In the genomic region with DNA sequence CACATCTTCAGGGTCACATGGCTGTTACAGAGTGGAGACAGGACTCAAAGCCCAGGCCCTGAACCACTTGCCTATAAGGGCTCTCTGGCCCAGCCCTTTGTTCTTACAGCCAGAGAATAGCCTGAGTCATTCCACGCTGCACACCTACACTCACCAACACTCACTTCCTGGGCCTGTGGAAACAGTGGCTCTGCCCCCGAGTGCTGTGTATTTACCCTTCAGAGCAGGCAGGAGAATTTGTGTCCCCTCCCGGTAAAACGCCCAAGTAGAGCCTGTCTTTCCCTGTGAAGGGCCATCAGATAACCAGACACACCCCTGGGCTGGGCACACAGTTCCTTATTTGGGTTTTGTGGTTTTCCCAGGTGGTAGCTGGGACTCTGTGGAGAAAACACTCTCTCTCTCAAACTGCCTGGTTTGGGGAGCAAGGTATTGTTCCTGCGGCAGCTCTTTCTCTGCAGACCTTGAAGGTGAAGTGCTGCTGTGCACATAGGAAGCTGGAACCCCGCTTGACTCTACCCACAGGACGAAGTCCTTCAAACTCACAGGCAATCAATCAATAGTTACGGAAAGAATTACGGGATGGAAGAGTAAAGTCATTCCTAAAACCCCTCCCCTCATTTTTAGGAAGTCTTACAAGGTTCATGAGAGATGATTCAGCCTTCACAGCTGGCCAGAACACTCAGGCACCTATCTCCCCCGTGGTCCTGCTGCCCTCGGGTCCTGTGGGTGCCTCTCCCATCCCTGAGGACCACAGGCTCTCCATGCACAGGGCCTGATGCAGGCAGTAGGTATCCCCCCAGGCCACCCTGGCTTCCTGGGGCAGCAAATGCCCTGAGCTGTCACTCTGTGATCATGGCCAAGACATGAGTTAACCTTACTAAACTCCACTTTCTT, we compare ENCODE assay signal across 9 cellular contexts. TPM values are rescaled to one million over a fixed set of nuclear protein-coding genes. Genes with fewer than 3 reads are reported as not detected.
A peak's percentile ranks its signal among the peaks of the same experiment; 100 is the strongest.
DNase-seq lines count a peak whose midpoint lies in the region; ATAC-seq and TF ChIP-seq lines count a peak whose summit lies in the region.
"Had no signal": no experiment of that assay in that cellular context is flagged by ENCODE, and none has a peak within 500 bp of the region (broad histone marks: within the 10 kb centered on the region; RNA-seq: fewer than 3 reads in every experiment).

No MANE protein-coding gene starts in this region.

- H4K20me1 ChIP-seq in SK-N-SH (ENCODE audit: insufficient read depth), result no peaks in the 10 kb centered on the region
- H4K20me1 ChIP-seq in Karpas-422 (ENCODE audit: insufficient read depth, low read depth, low read length), result peaks cover 3% of the 10 kb centered on the region; the same call in 1 of the 2 replicates

- no peaks in the 10 kb centered on the region for H3K4me1 ChIP-seq in HEK293 (ENCODE audit: control insufficient read depth, insufficient read depth, low read length)
- H3K4me1 ChIP-seq in SK-N-SH (ENCODE audit: control insufficient read depth in 1 of 2, insufficient read depth in 2 of 2, low read depth in 1 of 2, low read length in 1 of 2), result peaks cover 0 to 16% of the 10 kb centered on the region in 2 experiments; a peak in 1 of 4 replicates
- H3K4me1 ChIP-seq in Karpas-422 (ENCODE audit: low read length), result no peaks in the 10 kb centered on the region

- no peak for TF ChIP-seq EP300 in SK-N-SH (IDR thresholded peaks at IDR 0.05; ENCODE audit: borderline replicate concordance in 1 of 2, low read depth in 1 of 2, low read length in 1 of 2)

- TF ChIP-seq CTCF in HEK293 (tag by site-specific recombination; IDR thresholded peaks at IDR 0.05) (no peak), SK-N-SH (IDR thresholded peaks at IDR 0.05) (no peak)

- no peaks in the 10 kb centered on the region for H3K79me2 ChIP-seq in SK-N-SH (ENCODE audit: insufficient read depth)
- H3K79me2 ChIP-seq in Karpas-422 (ENCODE audit: low read length), result no peaks in the 10 kb centered on the region

- peak overlapping the region; percentile 47 for H3K27ac Mint-ChIP-seq in T-helper 2 cell treated with Interferon-gamma antibody and Interleukin-4, amounts not matched to agents 5 μg/mL and 100 μg/mL, for 36 hours

- H3K9ac ChIP-seq in SK-N-SH, result no peak overlapping the region
- no peak overlapping the region for H3K9ac ChIP-seq in Karpas-422 (ENCODE audit: low read length)

- peaks cover 24% of the 10 kb centered on the region for H3K4me1 Mint-ChIP-seq in T-helper 2 cell treated with Interferon-gamma antibody and Interleukin-4, amounts not matched to agents 5 μg/mL and 100 μg/mL, for 36 hours (ENCODE audit: low read depth)

- H3K9me3 ChIP-seq in HEK293 (ENCODE audit: control insufficient read depth, insufficient read depth, low read depth, low read length) (no peaks in the 10 kb centered on the region), SK-N-SH (no peaks in the 10 kb centered on the region), Karpas-422 (ENCODE audit: low read length) (no peaks in the 10 kb centered on the region)

- H3K9me3 Mint-ChIP-seq in T-helper 2 cell treated with Interferon-gamma antibody and Interleukin-4, amounts not matched to agents 5 μg/mL and 100 μg/mL, for 36 hours, result no peaks in the 10 kb centered on the region
- H3K9me3 Mint-ChIP-seq: IgD-negative memory B cell had no signal

- no peaks in the 10 kb centered on the region for H3K36me3 ChIP-seq in HEK293 (ENCODE audit: control insufficient read depth in 2 of 2, insufficient read depth in 1 of 2, low read length in 2 of 2)
- H3K36me3 ChIP-seq in SK-N-SH (replicated peaks in 1 of 2; ENCODE audit: control insufficient read depth in 1 of 2, insufficient read depth in 2 of 2, low read length in 1 of 2), result no peaks in the 10 kb centered on the region
- no peaks in the 10 kb centered on the region for H3K36me3 ChIP-seq in Karpas-422 (ENCODE audit: insufficient read depth, low read length)

- 80% methylated on average over 9 of the region's 11 CpGs for WGBS in SK-N-SH (ENCODE audit: low lambda C conversion rate)

- no peak for TF ChIP-seq RAD21 in SK-N-SH (IDR thresholded peaks at IDR 0.05; ENCODE audit: low read length)

- H3F3A ChIP-seq in SK-N-SH (replicated peaks; ENCODE audit: insufficient read depth), result peaks cover 3% of the 10 kb centered on the region

- H3K27me3 ChIP-seq in SK-N-SH (ENCODE audit: insufficient read depth) (no peaks in the 10 kb centered on the region), Karpas-422 (ENCODE audit: low read length) (no peaks in the 10 kb centered on the region; the same call in 1 of the 2 replicates)

- H3K9me2 ChIP-seq in SK-N-SH (no peaks in the 10 kb centered on the region), Karpas-422 (replicated peaks; ENCODE audit: insufficient read depth, low read length) (no peaks in the 10 kb centered on the region)

- no peak overlapping the region for H3K27ac ChIP-seq in HEK293 (ENCODE audit: extremely low read depth, low read depth, low read length)
- H3K27ac ChIP-seq in epithelial cell of prostate, result peak overlapping the region; percentile 38
- no peak overlapping the region; a peak in 1 of 4 replicates for H3K27ac ChIP-seq in SK-N-SH (ENCODE audit: low read depth in 2 of 2, low read length in 1 of 2)
- no peak overlapping the region for H3K27ac ChIP-seq in Karpas-422 (ENCODE audit: low read length)

- CTCF ChIA-PET in HEK293 (lab: Yijun Ruan, JAX) (interaction anchor here (1.4 to 2.2 kb wide), 2 partner anchors 47 to 58 kb away, joined by 3 to 6 read pairs; no protein-coding TSS in a partner anchor), SK-N-SH (lab: Yijun Ruan, JAX) (interaction anchor here (0.7 to 1.8 kb wide), 8 partner anchors 11 to 408 kb away, joined by 3 to 4 read pairs (median 3); a partner anchor contains a TSS)

- H3K36me3 Mint-ChIP-seq in T-helper 2 cell treated with Interferon-gamma antibody and Interleukin-4, amounts not matched to agents 5 μg/mL and 100 μg/mL, for 36 hours (ENCODE audit: low read depth), result no peaks in the 10 kb centered on the region

- H3K4me2 ChIP-seq in SK-N-SH (no peak overlapping the region), Karpas-422 (ENCODE audit: low read depth, low read length, poor library complexity, severe bottlenecking) (no peak overlapping the region)

- H2AFZ ChIP-seq in SK-N-SH (ENCODE audit: low read depth) (no peak overlapping the region), Karpas-422 (ENCODE audit: low read length) (no peak overlapping the region)

- H3K4me3 ChIP-seq in HEK293 (ENCODE audit: low read depth, low read length), result no peak overlapping the region
- H3K4me3 ChIP-seq in SK-N-SH (ENCODE audit: low read depth in 2 of 2, low read length in 1 of 2), result no peak overlapping the region
- H3K4me3 ChIP-seq in Karpas-422 (ENCODE audit: low read length), result no peak overlapping the region

- DNase-seq in T-helper 2 cell treated with Interferon-gamma antibody and Interleukin-4, amounts not matched to agents 5 μg/mL and 100 μg/mL, for 36 hours (ENCODE audit: low spot score), result peak; percentile 73
- peak; percentile 66 for DNase-seq in epithelial cell of prostate (ENCODE audit: low read depth, low spot score)
- peak; percentile 83 for DNase-seq in stimulated activated CD4-positive, alpha-beta T cell treated with anti-CD3 and anti-CD28 coated beads, Interleukin-1b, Interleukin-23, amount 100 ng/mL, for 48 hours
- DNase-seq in SK-N-SH, result no peak
- DNase-seq in Karpas-422, result no peak

- H3K4me3 Mint-ChIP-seq in T-helper 2 cell treated with Interferon-gamma antibody and Interleukin-4, amounts not matched to agents 5 μg/mL and 100 μg/mL, for 36 hours, result no peak overlapping the region
- H3K4me3 Mint-ChIP-seq: IgD-negative memory B cell had no signal

- POLR2A ChIA-PET in HEK293 (lab: Yijun Ruan, JAX) (interaction anchor here (0.6 kb wide), 1 partner anchor 404 kb away, joined by 5 read pairs; no protein-coding TSS in a partner anchor), SK-N-SH (lab: Yijun Ruan, JAX) (interaction anchor here (0.7 kb wide), 1 partner anchor 409 kb away, joined by 3 read pairs; no protein-coding TSS in a partner anchor)

- peaks cover 16% of the 10 kb centered on the region for H3K27me3 Mint-ChIP-seq in T-helper 2 cell treated with Interferon-gamma antibody and Interleukin-4, amounts not matched to agents 5 μg/mL and 100 μg/mL, for 36 hours (ENCODE audit: low read depth)

- ATAC-seq in HG03139 (IDR thresholded peaks at IDR 0.05; ENCODE audit: unreplicated experiment), result no peak
- no peak for ATAC-seq in GM19351 (IDR thresholded peaks at IDR 0.05; ENCODE audit: unreplicated experiment)

TF ChIP-seq in HEK293, 187 proteins besides CTCF, POLR2A, EP300 and RAD21 (continues in another document):
- TF ChIP-seq ZNF10 (tag by site-specific recombination; IDR thresholded peaks at IDR 0.05) (no peak), ZNF335 (tag by site-specific recombination; conservative IDR thresholded peaks at IDR 0.05) (peak; percentile 55; the same call in 1 of the 2 replicates), ZFHX2 (tag by site-specific recombination; conservative IDR thresholded peaks at IDR 0.05) (peak; percentile 77), KLF1 (tag by site-specific recombination; IDR thresholded peaks at IDR 0.05) (peak; percentile 94), ZIC2 (tag by site-specific recombination; IDR thresholded peaks at IDR 0.05) (0 out of 2 replicates have a peak, but pooled peaks have one; percentile 12), ZXDB (tag by site-specific recombination; IDR thresholded peaks at IDR 0.05) (no peak), KLF9 (tag by site-specific recombination; IDR thresholded peaks at IDR 0.05; ENCODE audit: low read depth) (peak; percentile 19; the same call in 1 of the 2 replicates)

TF ChIP-seq in SK-N-SH, 30 proteins besides CTCF, POLR2A, EP300 and RAD21 (continues in another document):
- TF ChIP-seq, protein P1, sequence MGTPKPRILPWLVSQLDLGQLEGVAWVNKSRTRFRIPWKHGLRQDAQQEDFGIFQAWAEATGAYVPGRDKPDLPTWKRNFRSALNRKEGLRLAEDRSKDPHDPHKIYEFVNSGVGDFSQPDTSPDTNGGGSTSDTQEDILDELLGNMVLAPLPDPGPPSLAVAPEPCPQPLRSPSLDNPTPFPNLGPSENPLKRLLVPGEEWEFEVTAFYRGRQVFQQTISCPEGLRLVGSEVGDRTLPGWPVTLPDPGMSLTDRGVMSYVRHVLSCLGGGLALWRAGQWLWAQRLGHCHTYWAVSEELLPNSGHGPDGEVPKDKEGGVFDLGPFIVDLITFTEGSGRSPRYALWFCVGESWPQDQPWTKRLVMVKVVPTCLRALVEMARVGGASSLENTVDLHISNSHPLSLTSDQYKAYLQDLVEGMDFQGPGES (IDR thresholded peaks at IDR 0.05; ENCODE audit: low read depth, low read length), result no peak
- TF ChIP-seq RCOR1 (IDR thresholded peaks at IDR 0.05; ENCODE audit: low read length), result no peak

RNA-seq across cellular contexts. Expression of a gene that starts 20.3 kb away (rescaled TPM):
- polyA plus RNA-seq in SK-N-SH (2012; rRNA removed), result 0.05 and 0.08 TPM in 2 replicates
- 0.03 and 0.05 TPM in 2 replicates for polyA plus RNA-seq in SK-N-SH (2012; cell fraction: cytosol; rRNA removed)
- 0.46 and 0.58 TPM in 2 replicates for polyA plus RNA-seq in SK-N-SH (2012; cell fraction: nucleus; rRNA removed)
- total RNA-seq in Karpas-422 (2014; rRNA removed; shearing (Covaris generic); ENCODE audit: low replicate concordance), result not detected in 2 replicates
- polyA plus RNA-seq: IgD-negative memory B cell had no signal

RNA-seq across cellular contexts. Expression of a gene that starts 59.7 kb away (rescaled TPM):
- polyA plus RNA-seq in SK-N-SH (2012; rRNA removed), result not detected in 2 replicates
- polyA plus RNA-seq in SK-N-SH (2012; cell fraction: cytosol; rRNA removed), result not detected in 2 replicates
- polyA plus RNA-seq in SK-N-SH (2012; cell fraction: nucleus; rRNA removed), result 0.11 and 0.13 TPM in 2 replicates
- total RNA-seq in Karpas-422 (2014; rRNA removed; shearing (Covaris generic); ENCODE audit: low replicate concordance), result not detected in 2 replicates
- polyA plus RNA-seq: IgD-negative memory B cell had no signal

Comparison
In these comparisons a context has a peak if more than half of its experiments do, and no peak if none do; other contexts are left out.
1. DNase-seq: peak in T-helper 2 cell treated with Interferon-gamma antibody and Interleukin-4, amounts not matched to agents 5 μg/mL and 100 μg/mL, for 36 hours (single experiment), epithelial cell of prostate (single experiment) and stimulated activated CD4-positive, alpha-beta T cell treated with anti-CD3 and anti-CD28 coated beads, Interleukin-1b, Interleukin-23, amount 100 ng/mL, for 48 hours (single experiment); none in SK-N-SH (single experiment) and Karpas-422 (single experiment).